In the genomic region with DNA sequence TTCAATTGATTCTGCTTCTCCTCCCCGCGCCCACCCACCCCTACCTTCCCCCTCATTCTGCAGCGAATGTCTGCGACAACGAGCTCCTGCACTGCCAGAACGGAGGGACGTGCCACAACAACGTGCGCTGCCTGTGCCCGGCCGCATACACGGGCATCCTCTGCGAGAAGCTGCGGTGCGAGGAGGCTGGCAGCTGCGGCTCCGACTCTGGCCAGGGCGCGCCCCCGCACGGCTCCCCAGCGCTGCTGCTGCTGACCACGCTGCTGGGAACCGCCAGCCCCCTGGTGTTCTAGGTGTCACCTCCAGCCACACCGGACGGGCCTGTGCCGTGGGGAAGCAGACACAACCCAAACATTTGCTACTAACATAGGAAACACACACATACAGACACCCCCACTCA, we compare ENCODE assay signal across 9 cellular contexts.
A peak's percentile ranks its signal among the peaks of the same experiment; 100 is the strongest.
DNase-seq lines count a peak whose midpoint lies in the region; ATAC-seq, FAIRE-seq and TF ChIP-seq lines count a peak whose summit lies in the region.
"Had no signal": no experiment of that assay in that cellular context is flagged by ENCODE, and none has a peak within 500 bp of the region (broad histone marks: within the 10 kb centered on the region; RNA-seq: fewer than 3 reads in every experiment).

No MANE protein-coding gene starts in this region.

- H3K27ac ChIP-seq in pancreas: no peak overlapping the region
- no peak overlapping the region for H3K27ac ChIP-seq in RWPE1

- POLR2A ChIA-PET in RWPE1 (lab: Yijun Ruan, JAX; ENCODE audit: low non-redundant PET) (no interaction called here), HEK293T (lab: Yijun Ruan, JAX) (no interaction called here)

- H3K36me3 Mint-ChIP-seq in activated naive CD8-positive, alpha-beta T cell treated with anti-CD3 and anti-CD28 coated beads, Interleukin-2, amount 50 U/mL, for 24 hours (ENCODE audit: low read depth): no peaks in the 10 kb centered on the region
- H3K36me3 Mint-ChIP-seq: activated CD4-positive, alpha-beta memory T cell treated with anti-CD3 and anti-CD28 coated beads for 36 hours had no signal

- 3 to 6% methylated on average over 27 of the region's 27 CpGs for WGBS in pancreas, 2 donors

- DNase-seq in GM06990 (ENCODE audit: extremely low read depth, insufficient read length) (peak; percentile 20), pancreas (peak in 2 of 6 donors; percentile 56 to 62), RWPE1 (ENCODE audit: low spot score) (no peak), HEK293T (ENCODE audit: extremely low spot score) (no peak)
- no peak for DNase-seq in activated naive CD8-positive, alpha-beta T cell treated with anti-CD3 and anti-CD28 coated beads, Interleukin-2, amount 50 U/mL, for 24 hours
- no peak for DNase-seq in activated T-cell treated with anti-CD3 and anti-CD28 coated beads, Interleukin-2, amount 50 U/mL, for 1 hour
- DNase-seq in activated CD8-positive, alpha-beta memory T cell treated with anti-CD3 and anti-CD28 coated beads for 24 hours: no peak
- DNase-seq: activated CD4-positive, alpha-beta memory T cell treated with anti-CD3 and anti-CD28 coated beads for 36 hours had no signal

- no peak overlapping the region for H3K27ac Mint-ChIP-seq in activated naive CD8-positive, alpha-beta T cell treated with anti-CD3 and anti-CD28 coated beads, Interleukin-2, amount 50 U/mL, for 24 hours
- H3K27ac Mint-ChIP-seq: activated CD4-positive, alpha-beta memory T cell treated with anti-CD3 and anti-CD28 coated beads for 36 hours had no signal

- no peaks in the 10 kb centered on the region for H3K27me3 ChIP-seq in GM06990 (replicated peaks; ENCODE audit: control insufficient read depth, insufficient read depth, low read length)
- H3K27me3 ChIP-seq in pancreas: no peaks in the 10 kb centered on the region

- no peaks in the 10 kb centered on the region for H3K4me1 ChIP-seq in pancreas

- H3K4me3 Mint-ChIP-seq in activated naive CD8-positive, alpha-beta T cell treated with anti-CD3 and anti-CD28 coated beads, Interleukin-2, amount 50 U/mL, for 24 hours: peak overlapping the region; percentile 10
- H3K4me3 Mint-ChIP-seq: activated CD4-positive, alpha-beta memory T cell treated with anti-CD3 and anti-CD28 coated beads for 36 hours had no signal

- H3K4me3 ChIP-seq in GM06990 (replicated peaks; ENCODE audit: low read depth, low read length) (no peak overlapping the region), pancreas (no peak overlapping the region)

- H3K27me3 Mint-ChIP-seq in activated naive CD8-positive, alpha-beta T cell treated with anti-CD3 and anti-CD28 coated beads, Interleukin-2, amount 50 U/mL, for 24 hours: peaks cover 28% of the 10 kb centered on the region

- ATAC-seq in GM21619 (IDR thresholded peaks at IDR 0.05; ENCODE audit: unreplicated experiment) (peak; percentile 80), pancreas (peak in 3 of 4 donors; percentile 47 to 74 (median 51))
- ATAC-seq in activated naive CD8-positive, alpha-beta T cell treated with anti-CD3 and anti-CD28 coated beads, Interleukin-2, amount 50 U/mL, for 24 hours: peak; percentile 40

- TF ChIP-seq CTCF in GM06990 (IDR thresholded peaks at IDR 0.05; ENCODE audit: insufficient read depth, low read length, poor library complexity, severe bottlenecking): no peak
- TF ChIP-seq CTCF in pancreas (IDR thresholded peaks at IDR 0.05): no peak
- TF ChIP-seq CTCF in RWPE1 (conservative IDR thresholded peaks at IDR 0.05; ENCODE audit: low read depth): no peak

- no peak for FAIRE-seq in pancreas (lab: Jason Lieb, UNC)

- no peaks in the 10 kb centered on the region for H3K9me3 ChIP-seq in pancreas

- intact Hi-C loops in pancreas (cut with DNase I): no loop called here

- CTCF ChIA-PET in RWPE1 (lab: Yijun Ruan, JAX) (no interaction called here), HEK293T (lab: Yijun Ruan, JAX) (no interaction called here)

- H3K4me1 Mint-ChIP-seq in activated naive CD8-positive, alpha-beta T cell treated with anti-CD3 and anti-CD28 coated beads, Interleukin-2, amount 50 U/mL, for 24 hours: peaks cover 8% of the 10 kb centered on the region

- H3K36me3 ChIP-seq in GM06990 (ENCODE audit: control insufficient read depth, insufficient read depth, low read length) (no peaks in the 10 kb centered on the region), pancreas (no peaks in the 10 kb centered on the region)

- H3K9me3 Mint-ChIP-seq in activated naive CD8-positive, alpha-beta T cell treated with anti-CD3 and anti-CD28 coated beads, Interleukin-2, amount 50 U/mL, for 24 hours: no peaks in the 10 kb centered on the region
- H3K9me3 Mint-ChIP-seq: activated CD4-positive, alpha-beta memory T cell treated with anti-CD3 and anti-CD28 coated beads for 36 hours had no signal

TF ChIP-seq in HEK293T, 16 proteins besides CTCF, POLR2A, EP300 and RAD21:
- TF ChIP-seq SP1 (IDR thresholded peaks at IDR 0.05): no peak
- no peak for TF ChIP-seq L3MBTL2 (conservative IDR thresholded peaks at IDR 0.05)
- TF ChIP-seq LEF1 (IDR thresholded peaks at IDR 0.05; ENCODE audit: borderline replicate concordance): no peak
- no peak for TF ChIP-seq BHLHE40 (IDR thresholded peaks at IDR 0.05; ENCODE audit: borderline replicate concordance)
- TF ChIP-seq HDGF (IDR thresholded peaks at IDR 0.05; ENCODE audit: borderline replicate concordance): no peak
- TF ChIP-seq TARDBP (IDR thresholded peaks at IDR 0.05): no peak
- TF ChIP-seq SUZ12 (IDR thresholded peaks at IDR 0.05): no peak
- TF ChIP-seq FOXM1 (IDR thresholded peaks at IDR 0.05; ENCODE audit: borderline replicate concordance): no peak
- no peak for TF ChIP-seq CTBP1 (IDR thresholded peaks at IDR 0.05; ENCODE audit: borderline replicate concordance)
- no peak for TF ChIP-seq ZNF384 (IDR thresholded peaks at IDR 0.05)
- no peak for TF ChIP-seq FOXK2 (IDR thresholded peaks at IDR 0.05)
- TF ChIP-seq, protein P1, sequence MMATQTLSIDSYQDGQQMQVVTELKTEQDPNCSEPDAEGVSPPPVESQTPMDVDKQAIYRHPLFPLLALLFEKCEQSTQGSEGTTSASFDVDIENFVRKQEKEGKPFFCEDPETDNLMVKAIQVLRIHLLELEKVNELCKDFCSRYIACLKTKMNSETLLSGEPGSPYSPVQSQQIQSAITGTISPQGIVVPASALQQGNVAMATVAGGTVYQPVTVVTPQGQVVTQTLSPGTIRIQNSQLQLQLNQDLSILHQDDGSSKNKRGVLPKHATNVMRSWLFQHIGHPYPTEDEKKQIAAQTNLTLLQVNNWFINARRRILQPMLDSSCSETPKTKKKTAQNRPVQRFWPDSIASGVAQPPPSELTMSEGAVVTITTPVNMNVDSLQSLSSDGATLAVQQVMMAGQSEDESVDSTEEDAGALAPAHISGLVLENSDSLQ (IDR thresholded peaks at IDR 0.05): no peak
- no peak for TF ChIP-seq ELF4 (IDR thresholded peaks at IDR 0.05)
- no peak for TF ChIP-seq FOXA1 (IDR thresholded peaks at IDR 0.05)
- no peak for TF ChIP-seq NFRKB (IDR thresholded peaks at IDR 0.05)
- no peak for TF ChIP-seq ARNT (IDR thresholded peaks at IDR 0.05)
